25 cellular contexts compared by ENCODE assay signal in genomic region chr12:58408516-58408915, GRCh38.
DNase-seq lines count a peak whose midpoint lies in the region; ATAC-seq and TF ChIP-seq lines count a peak whose summit lies in the region.
"Had no signal": no experiment of that assay in that cellular context is flagged by ENCODE, and none has a peak within 500 bp of the region (broad histone marks: within the 10 kb centered on the region; RNA-seq: fewer than 3 reads in every experiment).

No MANE protein-coding gene starts in this region.

- no peaks in the 10 kb centered on the region for H3K27me3 ChIP-seq in MG63
- H3K27me3 ChIP-seq: vagina had no signal

- ATAC-seq in HG02623 (IDR thresholded peaks at IDR 0.05; ENCODE audit: unreplicated experiment) = no peak
- ATAC-seq: esophagus mucosa, K562, lower lobe of right lung, sciatic nerve had no signal

- H3K4me3 ChIP-seq in AG10803 (ENCODE audit: low read length) (no peak overlapping the region), MG63 (no peak overlapping the region)
- H3K4me3 ChIP-seq: K562, lower lobe of right lung, PC-9, SJCRH30, vagina had no signal

- H3K9me3 ChIP-seq in MG63 = no peaks in the 10 kb centered on the region
- H3K9me3 ChIP-seq: lower lobe of right lung, SJCRH30, vagina had no signal

- no peaks in the 10 kb centered on the region for H3K36me3 ChIP-seq in MG63
- H3K36me3 ChIP-seq: lower lobe of right lung, SJCRH30, vagina had no signal

- peak; percentile 63 for DNase-seq in AG10803 (ENCODE audit: low read depth)
- peak; percentile 60 for DNase-seq in MG63
- peak; percentile 69 for DNase-seq in fibroblast of gingiva (ENCODE audit: low read depth)
- DNase-seq in myocyte (ENCODE audit: low read depth) = peak; percentile 27
- DNase-seq in AG08396 (ENCODE audit: low spot score) = no peak
- DNase-seq in inferior parietal cortex (ENCODE audit: extremely low spot score) = no peak
- DNase-seq in NCI-H345 (lab: John Stamatoyannopoulos, UW) = no peak
- DNase-seq: activated CD4-positive, alpha-beta T cell treated with anti-CD3 and anti-CD28 coated beads, Interleukin-2, amount 50 U/mL, for 4 hours; activated effector memory CD4-positive, alpha-beta T cell treated with anti-CD3 and anti-CD28 coated beads, Interleukin-2, amount 50 U/mL, for 16 hours; amniotic stem cell; CD4-positive, CD25-positive, alpha-beta regulatory T cell; DMS153; effector CD4-positive, alpha-beta T cell; GDM1; lower lobe of right lung; NCI-H187; NCI-H2227 treated with DMSO at 0.1 percent for 48 hours; NCI-H82; PC-9 had no signal

- no peak for TF ChIP-seq CTCF in AG10803 (conservative IDR thresholded peaks at IDR 0.05; ENCODE audit: low read length)

Comparison
In these comparisons a context has a peak if more than half of its experiments do, and no peak if none do; other contexts are left out.
1. DNase-seq: peak in AG10803 (single experiment), MG63 (single experiment), fibroblast of gingiva (single experiment) and myocyte (single experiment); none in AG08396 (single experiment), inferior parietal cortex (single experiment) and NCI-H345 (single experiment).